ENCODE assay signal across 8 cellular contexts in the genomic region with DNA sequence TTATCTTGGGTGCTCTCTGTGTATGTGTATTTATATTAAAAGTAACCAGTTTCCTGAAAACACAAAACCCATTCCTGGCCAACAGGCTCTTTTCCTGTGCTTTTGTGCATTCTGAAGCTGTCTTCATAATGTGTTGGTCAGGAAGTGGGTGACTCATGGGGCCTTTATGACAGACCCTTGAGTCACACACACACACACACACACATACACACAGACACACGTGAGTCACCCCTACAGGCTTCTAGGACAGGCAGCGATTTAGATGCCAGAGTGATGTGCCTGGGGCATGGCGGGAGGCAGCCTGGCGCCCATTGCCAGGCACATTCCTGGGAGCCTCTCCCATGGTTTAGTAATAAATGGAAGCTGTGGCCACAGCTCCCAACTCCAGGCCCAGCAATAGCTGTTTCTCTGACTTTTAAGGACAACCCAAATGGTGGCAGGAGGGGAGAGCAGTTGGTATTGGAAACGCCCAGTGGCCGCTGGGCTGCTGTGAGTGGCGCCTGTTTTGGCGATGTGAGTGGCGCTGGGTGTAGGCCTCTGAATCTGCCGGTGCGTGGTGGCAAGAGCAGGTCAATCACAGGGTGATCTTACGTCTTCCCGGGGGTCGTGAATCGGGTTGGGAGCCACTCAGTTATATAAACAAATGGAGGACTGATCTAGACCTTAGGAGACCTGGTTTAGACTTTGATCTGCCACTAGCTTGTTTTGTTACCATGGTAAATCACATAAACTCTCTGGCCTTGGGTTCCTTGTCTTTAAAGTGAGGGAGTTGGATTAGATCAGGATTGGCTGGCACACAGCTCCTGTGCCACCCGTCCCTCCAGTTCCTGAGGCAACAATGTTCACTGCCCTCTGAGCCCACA.
DNase-seq lines count a peak whose midpoint lies in the region; ATAC-seq and TF ChIP-seq lines count a peak whose summit lies in the region.
"Had no signal": no experiment of that assay in that cellular context is flagged by ENCODE, and none has a peak within 500 bp of the region (broad histone marks: within the 10 kb centered on the region; RNA-seq: fewer than 3 reads in every experiment).

No MANE protein-coding gene starts in this region.

- intact Hi-C loops in ascending aorta (cut with DNase I), result no loop called here
- intact Hi-C loops in left colon (cut with DNase I, micrococcal nuclease), result no loop called here

- ATAC-seq in left colon, result peak; percentile 86

- no peaks in the 10 kb centered on the region for H3K4me1 ChIP-seq in ascending aorta
- no peaks in the 10 kb centered on the region for H3K4me1 ChIP-seq in HAP-1

- peak; percentile 99 for DNase-seq in HCEC 1CT
- peak; percentile 15 for DNase-seq in SIG-M5 (lab: John Stamatoyannopoulos, UW)
- DNase-seq in ascending aorta (ENCODE audit: low spot score in 2 of 2), result peak; percentile 53 to 89
- peak in 1 of 2 donors; percentile 67 for DNase-seq in left colon
- DNase-seq in stimulated activated CD8-positive, alpha-beta memory T cell treated with anti-CD3 and anti-CD28 coated beads, Interleukin-12 subunit alpha, Interleukin-12 subunit beta, amount 100 ng/mL, for 4 hours (ENCODE audit: low read depth), result peak; percentile 54
- DNase-seq in HAP-1 (ENCODE audit: low spot score in 2 of 2), result no peak
- no peak for DNase-seq in GM13976 (ENCODE audit: low spot score)
- DNase-seq: activated B cell treated with CpG ODN at 0.5 μM for 24 hours had no signal

- no peak for TF ChIP-seq CTCF in ascending aorta (IDR thresholded peaks at IDR 0.05)
- TF ChIP-seq CTCF in GM13976 (IDR thresholded peaks at IDR 0.05; ENCODE audit: borderline replicate concordance, control extremely low read depth, extremely low read depth, insufficient read depth, missing control alignments), result no peak

- in situ Hi-C loops in HAP-1 (cut with MboI; ENCODE audit: low sequenced_read_pairs) (no loop called here), GM13976 (cut with MboI; ENCODE audit: low sequenced_read_pairs, unreplicated experiment) (no loop called here)

- H3K9me3 ChIP-seq in ascending aorta (no peaks in the 10 kb centered on the region), HAP-1 (no peaks in the 10 kb centered on the region)

- H3K27ac ChIP-seq in ascending aorta, result peak overlapping the region in 1 of 2 donors; percentile 10

- H3K27me3 ChIP-seq in ascending aorta (no peaks in the 10 kb centered on the region), HAP-1 (ENCODE audit: low read depth) (no peaks in the 10 kb centered on the region)

- H3K4me3 ChIP-seq in ascending aorta, result no peak overlapping the region
- no peak overlapping the region for H3K4me3 ChIP-seq in HAP-1

- H3K36me3 ChIP-seq in ascending aorta (no peaks in the 10 kb centered on the region), HAP-1 (replicated peaks) (no peaks in the 10 kb centered on the region; the same call in 1 of the 2 replicates)

Comparison
In these comparisons a context has a peak if more than half of its experiments do, and no peak if none do; other contexts are left out.
1. DNase-seq: peak in HCEC 1CT (single experiment), SIG-M5 (single experiment), ascending aorta (2 of 2) and stimulated activated CD8-positive, alpha-beta memory T cell treated with anti-CD3 and anti-CD28 coated beads, Interleukin-12 subunit alpha, Interleukin-12 subunit beta, amount 100 ng/mL, for 4 hours (single experiment); none in HAP-1 (0 of 2) and GM13976 (single experiment).